ENCODE assay signal across 11 cellular contexts in the genomic region with DNA sequence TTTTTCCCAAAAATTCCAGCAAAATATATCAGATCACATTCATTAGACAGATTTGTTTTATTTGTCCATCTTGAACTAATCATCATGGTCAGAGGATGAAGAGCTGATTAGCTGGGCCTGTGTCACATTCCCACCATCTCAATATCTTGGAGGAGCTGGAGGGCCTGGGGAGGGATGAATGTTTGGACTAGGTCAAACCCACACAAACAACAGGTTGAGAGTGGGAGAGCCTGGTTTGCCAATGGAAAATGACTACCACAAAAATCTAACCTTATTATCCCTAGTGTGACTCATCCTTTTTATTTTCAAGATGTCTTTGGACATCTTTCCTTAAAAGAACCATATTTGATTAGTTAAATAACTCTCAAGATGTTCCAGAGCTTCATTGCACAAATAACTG.
"Had no signal": no experiment of that assay in that cellular context is flagged by ENCODE, and none has a peak within 500 bp of the region (broad histone marks: within the 10 kb centered on the region; RNA-seq: fewer than 3 reads in every experiment).

No MANE protein-coding gene starts in this region.

- H3K4me1 Mint-ChIP-seq: activated naive CD8-positive, alpha-beta T cell treated with anti-CD3 and anti-CD28 coated beads for 36 hours had no signal

- DNase-seq: activated CD4-positive, alpha-beta memory T cell treated with anti-CD3 and anti-CD28 coated beads for 36 hours; activated gamma-delta T cell treated with Interleukin-2 at 50 U/mL for 16 hours; activated naive CD8-positive, alpha-beta T cell treated with anti-CD3 and anti-CD28 coated beads for 36 hours; activated T-cell treated with anti-CD3 and anti-CD28 coated beads, Interleukin-2, amount 50 U/mL, for 48 hours; left ventricle myocardium superior; mesendoderm; pancreas; stimulated activated CD4-positive, alpha-beta T cell treated with anti-CD3 and anti-CD28 coated beads, Interleukin-4, amount 100 ng/mL, for 1 hour; stimulated activated CD8-positive, alpha-beta memory T cell treated with anti-CD3 and anti-CD28 coated beads, Interleukin-4, amount 100 ng/mL, for 48 hours; stimulated activated naive CD8-positive, alpha-beta T cell treated with anti-CD3 and anti-CD28 coated beads, Interleukin-15, Interleukin-2, amounts not matched to agents 100 U/mL and 50 U/mL, for 24 hours had no signal

- H3K9me3 Mint-ChIP-seq: activated CD4-positive, alpha-beta memory T cell treated with anti-CD3 and anti-CD28 coated beads for 36 hours; activated naive CD8-positive, alpha-beta T cell treated with anti-CD3 and anti-CD28 coated beads for 36 hours; neural crest cell had no signal

- FAIRE-seq: pancreas had no signal

- H3K36me3 Mint-ChIP-seq: activated CD4-positive, alpha-beta memory T cell treated with anti-CD3 and anti-CD28 coated beads for 36 hours; activated naive CD8-positive, alpha-beta T cell treated with anti-CD3 and anti-CD28 coated beads for 36 hours had no signal

- H3K27me3 Mint-ChIP-seq: activated CD4-positive, alpha-beta memory T cell treated with anti-CD3 and anti-CD28 coated beads for 36 hours had no signal

- H3K4me3 Mint-ChIP-seq: activated CD4-positive, alpha-beta memory T cell treated with anti-CD3 and anti-CD28 coated beads for 36 hours; activated naive CD8-positive, alpha-beta T cell treated with anti-CD3 and anti-CD28 coated beads for 36 hours; neural crest cell had no signal

- H3K27ac Mint-ChIP-seq: activated CD4-positive, alpha-beta memory T cell treated with anti-CD3 and anti-CD28 coated beads for 36 hours; activated naive CD8-positive, alpha-beta T cell treated with anti-CD3 and anti-CD28 coated beads for 36 hours had no signal
